20 cellular contexts compared by ENCODE assay signal in genomic region chr6:155580904-155581303, GRCh38.
A peak's percentile ranks its signal among the peaks of the same experiment; 100 is the strongest.
DNase-seq lines count a peak whose midpoint lies in the region; TF ChIP-seq lines count a peak whose summit lies in the region.
"Had no signal": no experiment of that assay in that cellular context is flagged by ENCODE, and none has a peak within 500 bp of the region (broad histone marks: within the 10 kb centered on the region; RNA-seq: fewer than 3 reads in every experiment).

No MANE protein-coding gene starts in this region.

- DNase-seq in GM12864 (ENCODE audit: low read depth) (no peak), brain microvascular endothelial cell (no peak), GM10248 (ENCODE audit: extremely low spot score) (no peak), ovary (no peak)
- DNase-seq in Jurkat, Clone E6-1 (ENCODE audit: low read depth, low spot score) = peak; percentile 28
- no peak for DNase-seq in activated CD4-positive, alpha-beta memory T cell treated with anti-CD3 and anti-CD28 coated beads, Interleukin-2, amount 10 ng/mL, durations not matched to agents 7 days and 5 days
- DNase-seq: activated CD4-positive, CD25-positive, alpha-beta regulatory T cell; activated naive CD8-positive, alpha-beta T cell treated with anti-CD3 and anti-CD28 coated beads, Interleukin-2, amount 10 ng/mL, durations not matched to agents 7 days and 5 days; dermis blood vessel endothelial cell; DMS 273 treated with DMSO at 0.1 percent for 48 hours; head of caudate nucleus; MM.1S; naive thymus-derived CD8-positive, alpha-beta T cell; NCI-H187; psoas muscle; SHP77 treated with DMSO at 0.1 percent for 48 hours; T-helper 2 cell had no signal

- TF ChIP-seq POLR2A in ovary (IDR thresholded peaks at IDR 0.05) = no peak

- H3K36me3 ChIP-seq in brain microvascular endothelial cell (replicated peaks) = no peaks in the 10 kb centered on the region
- H3K36me3 ChIP-seq in neural cell (ENCODE audit: insufficient read depth, low read length) = no peaks in the 10 kb centered on the region
- H3K36me3 ChIP-seq in ovary = no peaks in the 10 kb centered on the region
- H3K36me3 ChIP-seq: BLaER1, breast epithelium had no signal

- no peak overlapping the region for H3K27ac Mint-ChIP-seq in activated CD4-positive, alpha-beta memory T cell treated with anti-CD3 and anti-CD28 coated beads, Interleukin-2, amount 10 ng/mL, durations not matched to agents 7 days and 5 days
- H3K27ac Mint-ChIP-seq: activated naive CD8-positive, alpha-beta T cell treated with anti-CD3 and anti-CD28 coated beads, Interleukin-2, amount 10 ng/mL, durations not matched to agents 7 days and 5 days; naive thymus-derived CD8-positive, alpha-beta T cell had no signal

- H3K27me3 ChIP-seq in brain microvascular endothelial cell (replicated peaks) = no peaks in the 10 kb centered on the region
- no peaks in the 10 kb centered on the region for H3K27me3 ChIP-seq in neural cell (ENCODE audit: insufficient read depth, low read depth, low read length)
- no peaks in the 10 kb centered on the region for H3K27me3 ChIP-seq in ovary
- H3K27me3 ChIP-seq: BLaER1, breast epithelium had no signal

- H2AFZ ChIP-seq in neural cell (ENCODE audit: low read depth, low read length) = no peak overlapping the region

- in situ Hi-C loops in brain microvascular endothelial cell (cut with HindIII; ENCODE audit: low pct_ligation_motif_present, low sequenced_read_pairs) = no loop called here

- H3K4me1 ChIP-seq in ovary (ENCODE audit: insufficient read depth) = peaks cover 2% of the 10 kb centered on the region
- H3K4me1 ChIP-seq: breast epithelium, psoas muscle had no signal

- TF ChIP-seq CTCF in GM12864 (IDR thresholded peaks at IDR 0.05; ENCODE audit: low read depth, low read length, missing control alignments) = peak; percentile 27
- peak; percentile 45 for TF ChIP-seq CTCF in brain microvascular endothelial cell (IDR thresholded peaks at IDR 0.05; ENCODE audit: low read depth, low read length, missing control alignments)
- TF ChIP-seq CTCF in neural cell (IDR thresholded peaks at IDR 0.05; ENCODE audit: poor library complexity, severe bottlenecking) = no peak
- TF ChIP-seq CTCF in GM10248 (IDR thresholded peaks at IDR 0.05; ENCODE audit: control extremely low read depth, extremely low read depth, low read depth, missing control alignments) = no peak
- TF ChIP-seq CTCF in ovary (IDR thresholded peaks at IDR 0.05) = no peak

- no peaks in the 10 kb centered on the region for H3K36me3 Mint-ChIP-seq in activated CD4-positive, alpha-beta memory T cell treated with anti-CD3 and anti-CD28 coated beads, Interleukin-2, amount 10 ng/mL, durations not matched to agents 7 days and 5 days (ENCODE audit: low read depth)
- H3K36me3 Mint-ChIP-seq: activated naive CD8-positive, alpha-beta T cell treated with anti-CD3 and anti-CD28 coated beads, Interleukin-2, amount 10 ng/mL, durations not matched to agents 7 days and 5 days; naive thymus-derived CD8-positive, alpha-beta T cell had no signal

- no peaks in the 10 kb centered on the region for H3K9me3 Mint-ChIP-seq in activated CD4-positive, alpha-beta memory T cell treated with anti-CD3 and anti-CD28 coated beads, Interleukin-2, amount 10 ng/mL, durations not matched to agents 7 days and 5 days

- intact Hi-C loops in ovary (cut with DNase I) = no loop called here

- no peaks in the 10 kb centered on the region for H3K27me3 Mint-ChIP-seq in activated CD4-positive, alpha-beta memory T cell treated with anti-CD3 and anti-CD28 coated beads, Interleukin-2, amount 10 ng/mL, durations not matched to agents 7 days and 5 days
- H3K27me3 Mint-ChIP-seq: activated naive CD8-positive, alpha-beta T cell treated with anti-CD3 and anti-CD28 coated beads, Interleukin-2, amount 10 ng/mL, durations not matched to agents 7 days and 5 days had no signal

- H3F3A ChIP-seq in neural cell (ENCODE audit: insufficient read depth, low read length, poor library complexity, severe bottlenecking) = no peaks in the 10 kb centered on the region

- CTCF ChIA-PET in GM10248 (lab: Yijun Ruan, JAX) = interaction anchor here (1.1 to 1.4 kb wide), 2 partner anchors 10 kb away, joined by 5 to 6 read pairs; no protein-coding TSS in a partner anchor
- CTCF ChIA-PET in activated CD4-positive, alpha-beta memory T cell treated with anti-CD3 and anti-CD28 coated beads, Interleukin-2, amount 10 ng/mL, durations not matched to agents 7 days and 5 days (lab: Charles Lee) = no interaction called here

- H3K4me3 Mint-ChIP-seq in activated CD4-positive, alpha-beta memory T cell treated with anti-CD3 and anti-CD28 coated beads, Interleukin-2, amount 10 ng/mL, durations not matched to agents 7 days and 5 days = no peak overlapping the region
- H3K4me3 Mint-ChIP-seq: activated naive CD8-positive, alpha-beta T cell treated with anti-CD3 and anti-CD28 coated beads, Interleukin-2, amount 10 ng/mL, durations not matched to agents 7 days and 5 days; naive thymus-derived CD8-positive, alpha-beta T cell had no signal

- no peak overlapping the region for H3K4me2 ChIP-seq in neural cell (ENCODE audit: low read length)
- H3K4me2 ChIP-seq: BLaER1 had no signal

- H3K9me2 ChIP-seq in neural cell (ENCODE audit: insufficient read depth, low read length) = no peaks in the 10 kb centered on the region

- no peaks in the 10 kb centered on the region for H3K4me1 Mint-ChIP-seq in activated CD4-positive, alpha-beta memory T cell treated with anti-CD3 and anti-CD28 coated beads, Interleukin-2, amount 10 ng/mL, durations not matched to agents 7 days and 5 days
- H3K4me1 Mint-ChIP-seq: activated naive CD8-positive, alpha-beta T cell treated with anti-CD3 and anti-CD28 coated beads, Interleukin-2, amount 10 ng/mL, durations not matched to agents 7 days and 5 days had no signal

- POLR2A ChIA-PET in GM10248 (lab: Yijun Ruan, JAX) = no interaction called here
- POLR2A ChIA-PET in activated CD4-positive, alpha-beta memory T cell treated with anti-CD3 and anti-CD28 coated beads, Interleukin-2, amount 10 ng/mL, durations not matched to agents 7 days and 5 days (lab: Charles Lee) = no interaction called here

- no peak overlapping the region for H3K9ac ChIP-seq in neural cell (ENCODE audit: low read length)
- H3K9ac ChIP-seq: BLaER1 had no signal

- H3K4me3 ChIP-seq in GM12864 (ENCODE audit: low read depth, low read length) (no peak overlapping the region), brain microvascular endothelial cell (ENCODE audit: low read depth, low read length) (no peak overlapping the region), neural cell (ENCODE audit: low read length) (no peak overlapping the region), ovary (no peak overlapping the region)
- no peak overlapping the region for H3K4me3 ChIP-seq in Jurkat, Clone E6-1 (ENCODE audit: low read length)
- H3K4me3 ChIP-seq: BLaER1, breast epithelium, psoas muscle had no signal

- no peaks in the 10 kb centered on the region for H3K79me2 ChIP-seq in neural cell (replicated peaks; ENCODE audit: insufficient read depth, low read length)

- no peaks in the 10 kb centered on the region for H4K20me1 ChIP-seq in neural cell (ENCODE audit: insufficient read depth)
- H4K20me1 ChIP-seq: BLaER1 had no signal

- no peak for TF ChIP-seq RAD21 in neural cell (conservative IDR thresholded peaks at IDR 0.05)

- no peaks in the 10 kb centered on the region for H3K9me3 ChIP-seq in neural cell (ENCODE audit: low read length)
- no peaks in the 10 kb centered on the region for H3K9me3 ChIP-seq in ovary
- H3K9me3 ChIP-seq: breast epithelium, psoas muscle had no signal

- TF ChIP-seq EP300 in neural cell (conservative IDR thresholded peaks at IDR 0.05; ENCODE audit: poor library complexity, severe bottlenecking) (no peak), ovary (IDR thresholded peaks at IDR 0.05) (no peak)

- H3K27ac ChIP-seq in brain microvascular endothelial cell (no peak overlapping the region), neural cell (ENCODE audit: low read length) (no peak overlapping the region), ovary (no peak overlapping the region)
- H3K27ac ChIP-seq: BLaER1, breast epithelium, psoas muscle had no signal

- 86 to 96% (median 92%) methylated on average over 2 of the region's 2 CpGs for WGBS in ovary, 3 donors

TF ChIP-seq in neural cell, 6 proteins besides CTCF, POLR2A, EP300 and RAD21:
- peak; percentile 21 for TF ChIP-seq SMC3 (conservative IDR thresholded peaks at IDR 0.05; ENCODE audit: poor library complexity)
- TF ChIP-seq POLR2AphosphoS5 (IDR thresholded peaks at IDR 0.05) = no peak

Comparison
In these comparisons a context has a peak if more than half of its experiments do, and no peak if none do; other contexts are left out.
1. CTCF ChIP-seq: peak in GM12864 (single experiment) and brain microvascular endothelial cell (single experiment); none in neural cell (single experiment), GM10248 (single experiment) and ovary (0 of 3).